In genomic region chr10:102316421-102316820, GRCh38 we compare ENCODE assay signal across 6 cellular contexts.
"Had no signal": no experiment of that assay in that cellular context is flagged by ENCODE, and none has a peak within 500 bp of the region (broad histone marks: within the 10 kb centered on the region; RNA-seq: fewer than 3 reads in every experiment).

No MANE protein-coding gene starts in this region.

- H3K4me3 ChIP-seq: GM23338, K562 had no signal

- H3K4me2 ChIP-seq: GM23338 had no signal

- H2AFZ ChIP-seq: GM23338 had no signal

- DNase-seq: H9, HCEC 1CT, IMR-90, KG1 had no signal

- ATAC-seq: GM23338, K562 had no signal
